Comparison of ENCODE assay signal across 8 cellular contexts in genomic region chr3:172751188-172751571, GRCh38. TPM values are rescaled to one million over a fixed set of nuclear protein-coding genes. Genes with fewer than 3 reads are reported as not detected.
DNase-seq lines count a peak whose midpoint lies in the region; ATAC-seq, FAIRE-seq and TF ChIP-seq lines count a peak whose summit lies in the region.

No MANE protein-coding gene starts in this region.

- TF ChIP-seq POLR2A in GM12891 (IDR thresholded peaks at IDR 0.05; ENCODE audit: low read depth, low read length), result no peak
- TF ChIP-seq POLR2A in erythroblast (IDR thresholded peaks at IDR 0.05; ENCODE audit: low read length), result no peak

- intact Hi-C loops in natural killer cell (cut with micrococcal nuclease), result loop anchor here (2.0 kb wide), 1 partner anchor 40 kb away; the partner anchor contains the start of gene NCEH1

- peak overlapping the region; percentile 100 for H3K9ac ChIP-seq in SU-DHL-6 (ENCODE audit: low read length)

- H3K4me3 ChIP-seq in SU-DHL-6 (ENCODE audit: insufficient read depth, low read length, poor library complexity, severe bottlenecking), result peak overlapping the region; percentile 100

- H2AFZ ChIP-seq in SU-DHL-6 (ENCODE audit: low read depth, low read length, severe bottlenecking), result peak overlapping the region; percentile 93

- H3K27ac ChIP-seq in SU-DHL-6 (ENCODE audit: low read depth, low read length), result peak overlapping the region; percentile 82

- H3K79me2 ChIP-seq in SU-DHL-6 (ENCODE audit: insufficient read depth, low read length), result peaks cover 55% of the 10 kb centered on the region

- peaks cover 4% of the 10 kb centered on the region; the same call in 1 of the 2 replicates for H4K20me1 ChIP-seq in SU-DHL-6 (ENCODE audit: low read depth, low read length)

- peaks cover 18% of the 10 kb centered on the region for H3F3A ChIP-seq in SU-DHL-6 (ENCODE audit: insufficient read depth)

- no peaks in the 10 kb centered on the region for H3K9me2 ChIP-seq in SU-DHL-6 (replicated peaks; ENCODE audit: insufficient read depth, low read length)

- H3K36me3 Mint-ChIP-seq in natural killer cell, result no peaks in the 10 kb centered on the region

- peaks cover 19 to 21% of the 10 kb centered on the region in 2 donors for H3K4me1 Mint-ChIP-seq in natural killer cell

- H3K27me3 Mint-ChIP-seq in natural killer cell (ENCODE audit: low read depth in 2 of 2), result peaks cover 0 to 3% of the 10 kb centered on the region in 2 donors

- H3K36me3 ChIP-seq in SU-DHL-6 (ENCODE audit: low read length), result peaks cover 31% of the 10 kb centered on the region

- peak overlapping the region; percentile 99 for H3K4me2 ChIP-seq in SU-DHL-6 (ENCODE audit: low read depth, low read length, poor library complexity, severe bottlenecking)

- H3K27me3 ChIP-seq in SU-DHL-6 (ENCODE audit: low read length), result no peaks in the 10 kb centered on the region

- FAIRE-seq in GM12891 (lab: Jason Lieb, UNC), result peak; percentile 66

- peak overlapping the region; percentile 99 for H3K4me3 Mint-ChIP-seq in natural killer cell

- no peaks in the 10 kb centered on the region for H3K9me3 ChIP-seq in SU-DHL-6 (ENCODE audit: insufficient read depth, low read length)

- no peak for TF ChIP-seq CTCF in SU-DHL-6 (IDR thresholded peaks at IDR 0.05; ENCODE audit: insufficient read depth, low read length, poor library complexity, severe bottlenecking)
- no peak for TF ChIP-seq CTCF in natural killer cell (IDR thresholded peaks at IDR 0.05)

- H3K27ac Mint-ChIP-seq in natural killer cell, result peak overlapping the region in 1 of 2 donors; percentile 87

- DNase-seq in AML-193 (lab: John Stamatoyannopoulos, UW), result peak; percentile 92 to 93
- no peak for DNase-seq in GM12891 (ENCODE audit: insufficient read length, low spot score)
- peak; percentile 69 to 78 for DNase-seq in erythroblast (lab: John Stamatoyannopoulos, UW)
- DNase-seq in natural killer cell, result no peak
- no peak for DNase-seq in NCI-H524 treated with DMSO at 0.1 percent for 48 hours (lab: John Stamatoyannopoulos, UW)

- no peaks in the 10 kb centered on the region for H3K9me3 Mint-ChIP-seq in natural killer cell

- ATAC-seq in HG03432 (IDR thresholded peaks at IDR 0.05; ENCODE audit: unreplicated experiment), result peak; percentile 20
- no peak for ATAC-seq in natural killer cell
- ATAC-seq in HG03108 (IDR thresholded peaks at IDR 0.05; ENCODE audit: unreplicated experiment), result no peak

TF ChIP-seq in GM12891, 5 proteins besides CTCF, POLR2A, EP300 and RAD21:
- TF ChIP-seq POLR2AphosphoS5 (IDR thresholded peaks at IDR 0.05; ENCODE audit: low read depth, low read length) (no peak), SPI1 (IDR thresholded peaks at IDR 0.05; ENCODE audit: low read depth, low read length) (no peak), POU2F2 (IDR thresholded peaks at IDR 0.05; ENCODE audit: low read depth, low read length) (no peak), TAF1 (IDR thresholded peaks at IDR 0.05; ENCODE audit: low read depth, low read length) (no peak), PAX5 (IDR thresholded peaks at IDR 0.05; ENCODE audit: insufficient read depth, low read length, severe bottlenecking) (no peak)

RNA-seq across cellular contexts. Expression of gene ECT2, which starts 0.7 kb away (rescaled TPM):
- 9.2 TPM for polyA plus RNA-seq in GM12891 (2012; ENCODE audit: low read depth, missing spikeins)
- 1 to 10 TPM; 2.9 to 7.0 (median 4.8) TPM for total RNA-seq in natural killer cell

RNA-seq across cellular contexts. Expression of gene NCEH1, which starts 40.3 kb away (rescaled TPM):
- polyA plus RNA-seq in GM12891 (2012; ENCODE audit: low read depth, missing spikeins), result 1.8 TPM
- 1 to 10 TPM; 3.5 to 6.8 (median 5.3) TPM for total RNA-seq in natural killer cell

Comparison
In these comparisons a context has a peak if more than half of its experiments do, and no peak if none do; other contexts are left out.
1. DNase-seq: peak in AML-193 (2 of 2) and erythroblast (2 of 2); none in GM12891 (single experiment), natural killer cell (single experiment) and NCI-H524 treated with DMSO at 0.1 percent for 48 hours (single experiment).